9 cellular contexts compared by ENCODE assay signal in the genomic region with DNA sequence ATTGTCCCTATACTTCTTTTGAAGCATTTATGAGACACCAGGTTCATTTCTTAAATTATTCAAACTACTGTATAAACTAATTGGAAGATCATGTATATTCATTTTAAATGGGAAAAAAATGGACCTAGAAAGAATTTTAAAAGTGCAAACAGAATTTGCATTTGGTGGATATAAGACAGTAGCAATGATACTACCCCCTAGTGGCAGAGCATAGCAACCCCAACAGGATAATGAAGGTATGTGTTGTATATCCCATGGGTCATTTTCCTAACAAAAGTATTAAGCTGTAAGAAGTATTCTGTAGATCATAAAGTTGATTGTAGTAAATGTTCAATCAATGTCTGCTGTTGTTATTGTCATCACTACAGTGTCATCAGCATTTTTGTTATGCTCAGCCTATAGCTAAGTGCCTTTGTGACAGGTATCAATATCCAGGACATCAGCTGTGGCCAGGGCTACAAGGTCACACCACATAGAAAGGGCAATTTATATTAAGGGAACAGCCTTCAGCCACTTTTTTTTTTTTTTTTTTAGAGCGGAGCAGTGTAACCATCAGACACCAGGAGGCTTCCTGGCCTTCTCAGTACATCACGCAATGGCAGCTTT.
DNase-seq lines count a peak whose midpoint lies in the region; ATAC-seq and TF ChIP-seq lines count a peak whose summit lies in the region.
"Had no signal": no experiment of that assay in that cellular context is flagged by ENCODE, and none has a peak within 500 bp of the region (broad histone marks: within the 10 kb centered on the region; RNA-seq: fewer than 3 reads in every experiment).

No MANE protein-coding gene starts in this region.

- H3K27me3 Mint-ChIP-seq in MCF 10A (ENCODE audit: insufficient read depth, unreplicated experiment) = no peaks in the 10 kb centered on the region

- BruUV-seq in Panc1 (replicated peaks; lab: Mats Ljungman, UMichigan) = no TSS peak
- no TSS peak for BruUV-seq in MCF 10A (replicated peaks; lab: Mats Ljungman, UMichigan)

- in situ Hi-C loops in Panc1 (cut with HindIII; ENCODE audit: low pct_unique_long_range_greater_than_20kb, low sequenced_read_pairs) = no loop called here

- intact Hi-C loops in Panc1 (cut with micrococcal nuclease; ENCODE audit: unreplicated experiment) = loop anchor here (2.0 to 5.0 kb wide), 2 partner anchors 263 to 453 kb away; no protein-coding TSS in a partner anchor
- intact Hi-C loops in MCF 10A (cut with micrococcal nuclease) = loop anchor here (1.0 to 2.0 kb wide), 5 partner anchors 53 to 455 kb away; no protein-coding TSS in a partner anchor

- H3K9me3 ChIP-seq in Panc1 (ENCODE audit: control insufficient read depth, insufficient read depth, low read depth, low read length) (no peaks in the 10 kb centered on the region), liver (ENCODE audit: control insufficient read depth in 4 of 4, low read length in 3 of 4) (no peaks in the 10 kb centered on the region)

- TF ChIP-seq RAD21 in liver (IDR thresholded peaks at IDR 0.05) = peak; percentile 88

- H3K27ac Mint-ChIP-seq in MCF 10A (ENCODE audit: low read depth, unreplicated experiment) = no peak overlapping the region
- H3K27ac Mint-ChIP-seq: activated naive CD4-positive, alpha-beta T cell treated with anti-CD3 and anti-CD28 coated beads, Interleukin-2, amount 50 U/mL, for 72 hours had no signal

- H3K27ac ChIP-seq in Panc1 (ENCODE audit: low read length) (no peak overlapping the region), liver (ENCODE audit: low read depth in 1 of 2, low read length in 2 of 2) (no peak overlapping the region)

- POLR2A ChIA-PET in Panc1 (lab: Charles Lee) = interaction anchor here (0.5 to 0.7 kb wide), 2 partner anchors 57 to 276 kb away, joined by 3 to 8 read pairs; no protein-coding TSS in a partner anchor
- POLR2A ChIA-PET in MCF 10A (lab: Yijun Ruan, JAX) = interaction anchor here (0.7 to 0.8 kb wide), 3 partner anchors 137 to 262 kb away, joined by 3 to 4 read pairs (median 4); no protein-coding TSS in a partner anchor

- H3K9me3 Mint-ChIP-seq in MCF 10A (ENCODE audit: unreplicated experiment) = no peaks in the 10 kb centered on the region
- H3K9me3 Mint-ChIP-seq: activated naive CD4-positive, alpha-beta T cell treated with anti-CD3 and anti-CD28 coated beads, Interleukin-2, amount 50 U/mL, for 72 hours had no signal

- WGBS in liver = 60% methylated on average over 2 of the region's 2 CpGs

- CTCF ChIA-PET in Panc1 (lab: Charles Lee) (interaction anchor here (0.5 to 1.0 kb wide), 5 partner anchors 53 to 405 kb away, joined by 4 to 9 read pairs (median 7); no protein-coding TSS in a partner anchor), MCF 10A (lab: Yijun Ruan, JAX) (interaction anchor here (0.5 to 4.7 kb wide), 38 partner anchors 9 to 921 kb away, joined by 3 to 72 read pairs (median 4); no protein-coding TSS in a partner anchor)

- DNase-seq in DMS 273 (lab: John Stamatoyannopoulos, UW; ENCODE audit: unreplicated experiment) = peak; percentile 49
- DNase-seq in DMS 273 treated with DMSO at 0.1 percent for 48 hours (lab: John Stamatoyannopoulos, UW) = no peak
- peak; percentile 37 for DNase-seq in HCEC 1CT
- peak; percentile 20 for DNase-seq in Panc1 (ENCODE audit: low read depth, low spot score)
- peak; percentile 58 for DNase-seq in MCF 10A (ENCODE audit: unreplicated experiment)

- no peaks in the 10 kb centered on the region for H3K36me3 Mint-ChIP-seq in MCF 10A (ENCODE audit: insufficient read depth, unreplicated experiment)
- H3K36me3 Mint-ChIP-seq: activated naive CD4-positive, alpha-beta T cell treated with anti-CD3 and anti-CD28 coated beads, Interleukin-2, amount 50 U/mL, for 72 hours had no signal

- no peaks in the 10 kb centered on the region for H3K36me3 ChIP-seq in Panc1 (ENCODE audit: control insufficient read depth, insufficient read depth, low read length)
- H3K36me3 ChIP-seq in liver (ENCODE audit: control insufficient read depth in 4 of 4, insufficient read depth in 3 of 4, low read depth in 1 of 4, low read length in 3 of 4) = no peaks in the 10 kb centered on the region

- H3K4me3 ChIP-seq in Panc1 (ENCODE audit: low read depth in 2 of 2, low read length in 2 of 2) (no peak overlapping the region), liver (ENCODE audit: low read depth in 1 of 3, low read length in 3 of 3) (no peak overlapping the region)

- no peak overlapping the region for H3K4me3 Mint-ChIP-seq in MCF 10A (ENCODE audit: unreplicated experiment)

- H3K27me3 ChIP-seq in Panc1 (ENCODE audit: control insufficient read depth, insufficient read depth, low read length) (no peaks in the 10 kb centered on the region), liver (ENCODE audit: control insufficient read depth in 4 of 4, insufficient read depth in 4 of 4, low read length in 3 of 4) (no peaks in the 10 kb centered on the region)

- H3K4me1 Mint-ChIP-seq in MCF 10A (ENCODE audit: insufficient read depth, unreplicated experiment) = no peaks in the 10 kb centered on the region

- TF ChIP-seq CTCF in Panc1 (IDR thresholded peaks at IDR 0.05) (peak; percentile 83), MCF 10A (IDR thresholded peaks at IDR 0.05; ENCODE audit: unreplicated experiment) (peak; percentile 69), liver (IDR thresholded peaks at IDR 0.05; ENCODE audit: low read depth, low read length, missing input control) (peak; percentile 88)

- peak; percentile 89 for ATAC-seq in Panc1
- no peak for ATAC-seq in HG03045 (IDR thresholded peaks at IDR 0.05; ENCODE audit: unreplicated experiment)
- no peak for ATAC-seq in GM18520 (IDR thresholded peaks at IDR 0.05; ENCODE audit: unreplicated experiment)

- no peak overlapping the region for H3K9ac ChIP-seq in liver (ENCODE audit: low read depth in 1 of 2, low read length in 2 of 2)

- H3K4me1 ChIP-seq in Panc1 (ENCODE audit: control insufficient read depth, insufficient read depth, low read length) = no peaks in the 10 kb centered on the region
- H3K4me1 ChIP-seq in liver (ENCODE audit: control insufficient read depth in 4 of 4, insufficient read depth in 4 of 4, low read length in 3 of 4) = no peaks in the 10 kb centered on the region

TF ChIP-seq in liver, 16 proteins besides CTCF, POLR2A, EP300 and RAD21:
- TF ChIP-seq GABPA (IDR thresholded peaks at IDR 0.05 in 1 of 2, conservative IDR thresholded peaks at IDR 0.05 in 1 of 2) (no peak), RXRA (IDR thresholded peaks at IDR 0.05) (no peak), HNF4A (conservative IDR thresholded peaks at IDR 0.05) (no peak), NR2F2 (IDR thresholded peaks at IDR 0.05) (no peak)
TF ChIP-seq in liver: peak in this region for 0.
